ENCODE assay signal across 18 cellular contexts in the genomic region with DNA sequence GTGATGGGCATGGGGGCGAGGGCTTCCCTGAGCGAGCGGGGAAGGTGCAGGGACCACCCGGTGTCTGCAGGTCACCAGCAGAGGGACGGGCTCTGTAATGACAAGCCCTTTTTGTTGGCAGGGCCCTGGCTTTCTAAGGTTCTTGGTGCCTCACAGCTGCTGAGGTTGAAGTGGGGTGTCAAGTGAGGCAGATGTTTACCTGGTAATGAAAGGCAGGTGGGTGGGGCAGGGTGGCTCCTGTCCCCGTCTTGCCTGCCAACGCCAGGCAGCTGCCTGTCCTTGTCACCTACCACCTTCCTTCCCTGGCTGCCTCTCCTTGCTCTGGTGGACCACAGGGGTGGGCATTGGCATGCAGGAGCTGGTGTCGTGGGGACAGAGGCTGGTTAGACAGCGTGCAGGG. TPM values are rescaled to one million over a fixed set of nuclear protein-coding genes. Genes with fewer than 3 reads are reported as not detected.
DNase-seq lines count a peak whose midpoint lies in the region; ATAC-seq lines count a peak whose summit lies in the region.
"Had no signal": no experiment of that assay in that cellular context is flagged by ENCODE, and none has a peak within 500 bp of the region (broad histone marks: within the 10 kb centered on the region; RNA-seq: fewer than 3 reads in every experiment).

No MANE protein-coding gene starts in this region.

- ATAC-seq in GM19023 (IDR thresholded peaks at IDR 0.05; ENCODE audit: unreplicated experiment) (no peak), HG03196 (IDR thresholded peaks at IDR 0.05; ENCODE audit: unreplicated experiment) (no peak)
- ATAC-seq: Panc1, right lobe of liver, WTC11 had no signal

- peak overlapping the region; percentile 70 for H3K27ac Mint-ChIP-seq in activated naive CD4-positive, alpha-beta T cell treated with anti-CD3 and anti-CD28 coated beads, Interleukin-2, amount 50 U/mL, for 24 hours
- peak overlapping the region; percentile 72 for H3K27ac Mint-ChIP-seq in activated T-helper 2 cell treated with anti-CD3 and anti-CD28 coated beads, Interferon-gamma antibody, Interleukin-2, Interleukin-4, amounts not matched to agents 10 μg/mL and 5 μg/mL and 100 μg/mL, durations not matched to agents 14 hours and 24 hours and 36 hours
- H3K27ac Mint-ChIP-seq: WTC11 had no signal

- H3K27me3 Mint-ChIP-seq in activated naive CD4-positive, alpha-beta T cell treated with anti-CD3 and anti-CD28 coated beads, Interleukin-2, amount 50 U/mL, for 24 hours = no peaks in the 10 kb centered on the region
- H3K27me3 Mint-ChIP-seq in activated T-helper 2 cell treated with anti-CD3 and anti-CD28 coated beads, Interferon-gamma antibody, Interleukin-2, Interleukin-4, amounts not matched to agents 10 μg/mL and 5 μg/mL and 100 μg/mL, durations not matched to agents 14 hours and 24 hours and 36 hours (ENCODE audit: low read depth) = no peaks in the 10 kb centered on the region

- peak overlapping the region; percentile 15 for H3K4me3 Mint-ChIP-seq in activated naive CD4-positive, alpha-beta T cell treated with anti-CD3 and anti-CD28 coated beads, Interleukin-2, amount 50 U/mL, for 24 hours
- no peak overlapping the region for H3K4me3 Mint-ChIP-seq in activated T-helper 2 cell treated with anti-CD3 and anti-CD28 coated beads, Interferon-gamma antibody, Interleukin-2, Interleukin-4, amounts not matched to agents 10 μg/mL and 5 μg/mL and 100 μg/mL, durations not matched to agents 14 hours and 24 hours and 36 hours (ENCODE audit: low read depth)
- H3K4me3 Mint-ChIP-seq: WTC11 had no signal

- no peaks in the 10 kb centered on the region for H3K36me3 Mint-ChIP-seq in activated naive CD4-positive, alpha-beta T cell treated with anti-CD3 and anti-CD28 coated beads, Interleukin-2, amount 50 U/mL, for 24 hours
- H3K36me3 Mint-ChIP-seq in activated T-helper 2 cell treated with anti-CD3 and anti-CD28 coated beads, Interferon-gamma antibody, Interleukin-2, Interleukin-4, amounts not matched to agents 10 μg/mL and 5 μg/mL and 100 μg/mL, durations not matched to agents 14 hours and 24 hours and 36 hours (ENCODE audit: low read depth) = no peaks in the 10 kb centered on the region
- H3K36me3 Mint-ChIP-seq: WTC11 had no signal

- intact Hi-C loops in activated T-helper 2 cell treated with anti-CD3 and anti-CD28 coated beads, Interferon-gamma antibody, Interleukin-2, Interleukin-4, amounts not matched to agents 10 μg/mL and 5 μg/mL and 100 μg/mL, durations not matched to agents 14 hours and 24 hours and 36 hours (cut with micrococcal nuclease) = loop anchor here (5.0 kb wide), 1 partner anchor 72 kb away; no protein-coding TSS in a partner anchor

- H3K4me1 Mint-ChIP-seq in activated naive CD4-positive, alpha-beta T cell treated with anti-CD3 and anti-CD28 coated beads, Interleukin-2, amount 50 U/mL, for 24 hours = peaks cover 91% of the 10 kb centered on the region
- H3K4me1 Mint-ChIP-seq in activated T-helper 2 cell treated with anti-CD3 and anti-CD28 coated beads, Interferon-gamma antibody, Interleukin-2, Interleukin-4, amounts not matched to agents 10 μg/mL and 5 μg/mL and 100 μg/mL, durations not matched to agents 14 hours and 24 hours and 36 hours (ENCODE audit: low read depth) = peaks cover 58% of the 10 kb centered on the region

- no peaks in the 10 kb centered on the region for H3K9me3 Mint-ChIP-seq in activated naive CD4-positive, alpha-beta T cell treated with anti-CD3 and anti-CD28 coated beads, Interleukin-2, amount 50 U/mL, for 24 hours
- H3K9me3 Mint-ChIP-seq in activated T-helper 2 cell treated with anti-CD3 and anti-CD28 coated beads, Interferon-gamma antibody, Interleukin-2, Interleukin-4, amounts not matched to agents 10 μg/mL and 5 μg/mL and 100 μg/mL, durations not matched to agents 14 hours and 24 hours and 36 hours = no peaks in the 10 kb centered on the region

- DNase-seq in activated naive CD4-positive, alpha-beta T cell treated with anti-CD3 and anti-CD28 coated beads, Interleukin-2, amount 50 U/mL, for 16 hours = no peak
- DNase-seq in NCI-H2029 treated with DMSO at 0.1 percent for 48 hours (lab: John Stamatoyannopoulos, UW) = peak; percentile 90
- DNase-seq in activated T-helper 2 cell treated with anti-CD3 and anti-CD28 coated beads, Interferon-gamma antibody, Interleukin-2, Interleukin-4, amounts not matched to agents 10 μg/mL and 5 μg/mL and 100 μg/mL, durations not matched to agents 14 hours and 24 hours and 36 hours (ENCODE audit: low spot score) = no peak
- no peak for DNase-seq in stimulated activated CD4-positive, alpha-beta T cell treated with anti-CD3 and anti-CD28 coated beads, Interleukin-4, amount 100 ng/mL, for 4 hours
- DNase-seq in NCI-H2227 treated with DMSO at 0.1 percent for 48 hours (lab: John Stamatoyannopoulos, UW) = no peak
- DNase-seq: activated T-cell treated with anti-CD3 and anti-CD28 coated beads for 4 hours; colonic mucosa; MG63; NCI-H524; right lobe of liver; stimulated activated CD4-positive, alpha-beta T cell treated with anti-CD3 and anti-CD28 coated beads, Interleukin-2, amount 100 ng/mL, for 24 hours; stimulated activated CD8-positive, alpha-beta memory T cell treated with anti-CD3 and anti-CD28 coated beads, Interleukin-4, amount 100 ng/mL, for 48 hours; trophoblast cell had no signal

RNA-seq across cellular contexts. Expression of gene SEMA4D, which starts 41.0 kb away (rescaled TPM):
- total RNA-seq in activated T-helper 2 cell treated with anti-CD3 and anti-CD28 coated beads, Interferon-gamma antibody, Interleukin-2, Interleukin-4, amounts not matched to agents 10 μg/mL and 5 μg/mL and 100 μg/mL, durations not matched to agents 14 hours and 24 hours and 36 hours = 317 and 330 TPM in 2 replicates
